In genomic region chr4:128811571-128812359, GRCh38 we compare ENCODE assay signal across 8 cellular contexts. TPM values are rescaled to one million over a fixed set of nuclear protein-coding genes. Genes with fewer than 3 reads are reported as not detected.
DNase-seq lines count a peak whose midpoint lies in the region; ATAC-seq and TF ChIP-seq lines count a peak whose summit lies in the region.

No MANE protein-coding gene starts in this region.

- ATAC-seq in GM19372 (IDR thresholded peaks at IDR 0.05; ENCODE audit: low read depth, unreplicated experiment) = peak; percentile 47
- ATAC-seq in HG03520 (IDR thresholded peaks at IDR 0.05; ENCODE audit: unreplicated experiment) = peak; percentile 39

- TF ChIP-seq POLR2A in lower leg skin (IDR thresholded peaks at IDR 0.05) = no peak

- H3K4me3 ChIP-seq in lower leg skin (ENCODE audit: low read depth, poor library complexity, severe bottlenecking) = peak overlapping the region; percentile 87

- peak; percentile 89 for DNase-seq in CD1c-positive myeloid dendritic cell (ENCODE audit: extremely low spot score)
- DNase-seq in NCI-H526 (lab: John Stamatoyannopoulos, UW) = peak; percentile 66 to 89
- DNase-seq in activated CD4-positive, alpha-beta T cell treated with anti-CD3 and anti-CD28 coated beads, Interleukin-2, amount 50 U/mL, for 24 hours (ENCODE audit: low read depth in 1 of 2, low spot score in 1 of 2) = peak; percentile 70 to 83
- DNase-seq in dermis blood vessel endothelial cell = peak; percentile 92
- peak; percentile 88 to 98 for DNase-seq in lower leg skin (ENCODE audit: low spot score in 2 of 2)
- DNase-seq in stimulated activated CD4-positive, alpha-beta T cell treated with anti-CD3 and anti-CD28 coated beads, Interleukin-4, amount 100 ng/mL, for 48 hours (ENCODE audit: low read depth in 2 of 2) = peak; percentile 78 to 84

- no peak for TF ChIP-seq CTCF in lower leg skin (IDR thresholded peaks at IDR 0.05)

- WGBS in lower leg skin, 2 donors = 1% methylated on average over 61 to 83 of the region's 108 CpGs

- intact Hi-C loops in lower leg skin (cut with DNase I; ENCODE audit: low total_unique reads) = no loop called here

RNA-seq across cellular contexts. Expression of gene JADE1, which starts 2.3 kb away (rescaled TPM):
- total RNA-seq in dermis blood vessel endothelial cell = 13.8 and 19.5 TPM in 2 replicates
- total RNA-seq in lower leg skin = 10 to 100 TPM; 13.5 to 36.7 (median 19.6) TPM

Comparison
In these comparisons a context has a peak if more than half of its experiments do, and no peak if none do; other contexts are left out.
1. Peak in every context shown above with its lines: DNase-seq, ATAC-seq and H3K4me3 ChIP-seq.